In the genomic region with DNA sequence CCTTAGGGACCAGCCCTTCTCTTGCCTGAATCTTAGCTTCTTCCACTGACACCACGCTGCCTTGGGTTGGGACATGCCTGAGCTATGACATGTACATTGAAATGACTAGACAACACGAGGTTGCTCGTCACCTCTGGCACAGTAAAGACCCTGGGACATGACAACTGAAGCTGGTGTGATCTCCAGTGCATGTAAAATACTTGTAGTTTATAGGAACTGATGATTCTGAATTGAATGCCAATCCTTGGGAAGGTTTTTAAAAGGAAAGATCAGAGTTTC, we compare ENCODE assay signal across 19 cellular contexts.
DNase-seq lines count a peak whose midpoint lies in the region; ATAC-seq, FAIRE-seq and TF ChIP-seq lines count a peak whose summit lies in the region.
"Had no signal": no experiment of that assay in that cellular context is flagged by ENCODE, and none has a peak within 500 bp of the region (broad histone marks: within the 10 kb centered on the region; RNA-seq: fewer than 3 reads in every experiment).

No MANE protein-coding gene starts in this region.

- no peak overlapping the region for H2AFZ ChIP-seq in osteoblast (ENCODE audit: low read length)

- peaks cover 78% of the 10 kb centered on the region for H3K4me1 ChIP-seq in A549
- peaks cover 54% of the 10 kb centered on the region for H3K4me1 ChIP-seq in osteoblast (ENCODE audit: insufficient read depth, low read length)

- DNase-seq in A549 (ENCODE audit: low read depth in 1 of 2, low spot score in 1 of 2) (peak in 1 of 2 experiments; percentile 35), LHCN-M2 (ENCODE audit: low read depth) (peak; percentile 32), epithelial cell of esophagus (ENCODE audit: low read depth) (peak; percentile 58), osteoblast (ENCODE audit: insufficient read length, low spot score, missing footprints) (peak; percentile 14), NCI-H2107 treated with DMSO at 0.1 percent for 48 hours (lab: John Stamatoyannopoulos, UW; ENCODE audit: unreplicated experiment) (no peak), DMS153 (lab: John Stamatoyannopoulos, UW) (no peak)
- DNase-seq: activated CD4-positive, alpha-beta T cell treated with anti-CD3 and anti-CD28 coated beads for 48 hours; activated naive CD4-positive, alpha-beta T cell treated with anti-CD3 and anti-CD28 coated beads for 36 hours; CD4-positive, CD25-positive, alpha-beta regulatory T cell; NCI-H2029; NCI-H524 treated with DMSO at 0.1 percent for 48 hours; OCI-M1; pancreas; spleen had no signal

- no peaks in the 10 kb centered on the region for H3K27me3 ChIP-seq in osteoblast (ENCODE audit: insufficient read depth, low read length)
- H3K27me3 ChIP-seq: pancreas, spleen had no signal

- no peak for TF ChIP-seq RAD21 in A549 (conservative IDR thresholded peaks at IDR 0.05 in 1 of 2, IDR thresholded peaks at IDR 0.05 in 1 of 2)

- no peak for TF ChIP-seq POLR2A in A549 (IDR thresholded peaks at IDR 0.05; ENCODE audit: low read length)

- H3K9me3 ChIP-seq in A549 (no peaks in the 10 kb centered on the region), osteoblast (ENCODE audit: low read depth, low read length) (no peaks in the 10 kb centered on the region)
- H3K9me3 ChIP-seq: pancreas, spleen had no signal

- H3K4me2 ChIP-seq in A549 (peak overlapping the region; percentile 75), osteoblast (ENCODE audit: insufficient read depth, low read length) (no peak overlapping the region)

- no peaks in the 10 kb centered on the region for H4K20me1 ChIP-seq in osteoblast (ENCODE audit: insufficient read depth, low read length)

- H3K27ac ChIP-seq in A549 (peak overlapping the region; percentile 87 to 88), osteoblast (ENCODE audit: low read depth, low read length) (no peak overlapping the region)

- POLR2A ChIA-PET in A549 (lab: Yijun Ruan, JAX): interaction anchor here (0.5 to 1.2 kb wide), 2 partner anchors 30 to 427 kb away, joined by 3 read pairs; no protein-coding TSS in a partner anchor

- ATAC-seq in A549 (no peak), GM21717 (IDR thresholded peaks at IDR 0.05; ENCODE audit: unreplicated experiment) (no peak), HG02973 (IDR thresholded peaks at IDR 0.05; ENCODE audit: unreplicated experiment) (no peak)
- ATAC-seq: pancreas; SK-N-SH treated with all-trans-retinoic acid at 6 μM for 48 hours; stimulated activated memory B cell treated with anti-CD40 and anti-IgM and Interleukin-4, amounts not matched to agents 10 μg/mL and 1 μg/mL and 100 μg/mL, for 72 hours had no signal

- FAIRE-seq in A549 (lab: Jason Lieb, UNC): no peak
- FAIRE-seq: A204.1, pancreas had no signal

- whole genome bisulfite sequencing in A549 (ENCODE audit: missing lambda C conversion rate): 59% methylated on average over 3 of the region's 3 CpGs

- no peak for TF ChIP-seq CTCF in A549 (IDR thresholded peaks at IDR 0.05)
- TF ChIP-seq CTCF in epithelial cell of esophagus (IDR thresholded peaks at IDR 0.05; ENCODE audit: insufficient read depth, low read depth, low read length, missing control alignments): no peak
- no peak for TF ChIP-seq CTCF in osteoblast (IDR thresholded peaks at IDR 0.05; ENCODE audit: extremely low read depth, low read depth, low read length)

- H3K4me3 ChIP-seq in A549 (no peak overlapping the region), epithelial cell of esophagus (ENCODE audit: low read length) (no peak overlapping the region), osteoblast (ENCODE audit: insufficient read depth, low read length) (no peak overlapping the region)
- H3K4me3 ChIP-seq: pancreas, spleen had no signal

- CTCF ChIA-PET in A549 (lab: Yijun Ruan, JAX): interaction anchor here (1.0 to 2.0 kb wide), 3 partner anchors 8 to 186 kb away, joined by 3 to 13 read pairs (median 5); no protein-coding TSS in a partner anchor

- H3K79me2 ChIP-seq in osteoblast (ENCODE audit: insufficient read depth, low read length): no peaks in the 10 kb centered on the region

- no peaks in the 10 kb centered on the region for H3K36me3 ChIP-seq in osteoblast (ENCODE audit: insufficient read depth, low read length)
- H3K36me3 ChIP-seq: pancreas, spleen had no signal

- no peak for TF ChIP-seq EP300 in A549 (IDR thresholded peaks at IDR 0.05)

TF ChIP-seq in A549, 52 proteins besides CTCF, POLR2A, EP300 and RAD21:
- TF ChIP-seq CHD4 (IDR thresholded peaks at IDR 0.05; ENCODE audit: borderline replicate concordance) (no peak), KDM1A (IDR thresholded peaks at IDR 0.05; ENCODE audit: low read depth) (no peak)

Comparison
In these comparisons a context has a peak if more than half of its experiments do, and no peak if none do; other contexts are left out.
1. DNase-seq: peak in LHCN-M2 (single experiment), epithelial cell of esophagus (single experiment) and osteoblast (single experiment); none in NCI-H2107 treated with DMSO at 0.1 percent for 48 hours (single experiment) and DMS153 (single experiment).